ENCODE assay signal across 6 cellular contexts in the genomic region with DNA sequence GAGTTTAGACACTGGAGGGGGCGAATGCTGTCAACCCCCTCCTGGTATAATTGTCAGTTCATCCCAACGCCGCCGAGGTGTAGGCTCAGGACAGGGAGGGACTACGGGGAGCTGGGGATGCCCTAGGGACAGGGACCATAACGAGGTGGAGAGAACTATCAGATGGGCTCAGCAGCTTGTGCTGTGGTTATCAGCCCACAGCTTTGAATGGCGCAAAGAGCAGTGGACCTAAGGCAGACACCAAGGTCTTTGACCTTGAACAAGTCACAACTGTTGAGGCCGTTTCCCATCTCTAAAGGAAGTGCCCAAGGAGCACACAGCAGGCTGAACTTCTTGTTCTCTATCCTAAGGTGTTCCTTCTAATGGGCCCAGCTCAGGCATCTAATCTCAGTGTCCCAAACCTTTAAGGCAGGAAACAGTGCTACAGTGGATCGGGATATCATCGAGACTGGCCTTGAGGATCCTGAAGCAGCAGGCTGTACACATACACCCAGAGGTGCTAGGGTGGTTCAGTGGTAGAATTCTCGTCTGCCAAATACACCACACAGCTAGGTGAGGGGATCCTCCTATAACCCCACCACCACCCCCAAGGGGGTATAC. TPM values are rescaled to one million over a fixed set of nuclear protein-coding genes. Genes with fewer than 3 reads are reported as not detected.
A peak's percentile ranks its signal among the peaks of the same experiment; 100 is the strongest.
DNase-seq lines count a peak whose midpoint lies in the region; ATAC-seq and TF ChIP-seq lines count a peak whose summit lies in the region.

No MANE protein-coding gene starts in this region.

- no peak for ATAC-seq in activated CD4-positive, CD25-positive, alpha-beta regulatory T cell treated with anti-CD3 and anti-CD28 coated beads, Interleukin-2, amount 50 U/mL, for 24 hours

- CTCF ChIA-PET in A673 (lab: Charles Lee): interaction anchor here (1.0 to 1.8 kb wide), 6 partner anchors 9 to 197 kb away, joined by 4 to 13 read pairs (median 6); a partner anchor contains a TSS

- peak overlapping the region; percentile 41 to 98 (median 90) for H3K9ac ChIP-seq in subcutaneous abdominal adipose tissue (ENCODE audit: low read length in 5 of 5)

- POLR2A ChIA-PET in A673 (lab: Charles Lee; ENCODE audit: low non-redundant PET): interaction anchor here (0.5 to 2.0 kb wide), 7 partner anchors 9 to 289 kb away, joined by 3 to 14 read pairs (median 7); a partner anchor contains a TSS

- H3K36me3 ChIP-seq in A673 (ENCODE audit: insufficient read depth, low read length, poor library complexity, severe bottlenecking): peaks cover 62% of the 10 kb centered on the region
- peaks cover 10 to 55% (median 49%) of the 10 kb centered on the region in 5 donors for H3K36me3 ChIP-seq in subcutaneous abdominal adipose tissue (ENCODE audit: control insufficient read depth in 5 of 5, insufficient read depth in 5 of 5, low read length in 5 of 5)

- H3K27me3 ChIP-seq in A673 (replicated peaks; ENCODE audit: insufficient read depth, low read depth, low read length, poor library complexity): no peaks in the 10 kb centered on the region
- no peaks in the 10 kb centered on the region for H3K27me3 ChIP-seq in subcutaneous abdominal adipose tissue (ENCODE audit: control insufficient read depth in 5 of 5, insufficient read depth in 4 of 5, low read length in 5 of 5)

- intact Hi-C loops in A673 (cut with micrococcal nuclease; ENCODE audit: unreplicated experiment): loop anchor here (5.0 to 10.0 kb wide), 2 partner anchors 115 to 262 kb away; a partner anchor contains a TSS

- peak overlapping the region; percentile 79 for H3K27ac ChIP-seq in A673 (ENCODE audit: low read depth, low read length, poor library complexity, severe bottlenecking)
- H3K27ac ChIP-seq in subcutaneous abdominal adipose tissue (ENCODE audit: low read depth, low read length): peak overlapping the region; percentile 96

- H3K4me3 ChIP-seq in A673 (ENCODE audit: low read depth, low read length, poor library complexity, severe bottlenecking) (peak overlapping the region; percentile 67), NB4 (ENCODE audit: low read depth, low read length) (peak overlapping the region; percentile 61), fibroblast of the aortic adventitia (ENCODE audit: low read depth, low read length) (peak overlapping the region; percentile 67), subcutaneous abdominal adipose tissue (ENCODE audit: low read depth in 1 of 5, low read length in 5 of 5) (peak overlapping the region; percentile 53 to 93 (median 86))

- H3K4me1 ChIP-seq in A673 (ENCODE audit: insufficient read depth, low read length, poor library complexity, severe bottlenecking): peaks cover 17% of the 10 kb centered on the region
- peaks cover 2 to 39% (median 31%) of the 10 kb centered on the region in 5 donors for H3K4me1 ChIP-seq in subcutaneous abdominal adipose tissue (ENCODE audit: control insufficient read depth in 5 of 5, insufficient read depth in 5 of 5, low read length in 5 of 5)

- DNase-seq in A673 (ENCODE audit: low spot score): no peak
- no peak for DNase-seq in NB4 (ENCODE audit: low read depth)
- DNase-seq in fibroblast of the aortic adventitia (ENCODE audit: low read depth): no peak
- DNase-seq in retina: no peak

- TF ChIP-seq CTCF in A673 (conservative IDR thresholded peaks at IDR 0.05; ENCODE audit: low read depth, low read length) (no peak), NB4 (IDR thresholded peaks at IDR 0.05; ENCODE audit: low read depth, low read length) (no peak), fibroblast of the aortic adventitia (IDR thresholded peaks at IDR 0.05; ENCODE audit: insufficient read depth, low read length) (no peak)

- H3K9me3 ChIP-seq in A673 (ENCODE audit: low read depth, low read length, poor library complexity, severe bottlenecking): no peaks in the 10 kb centered on the region
- H3K9me3 ChIP-seq in subcutaneous abdominal adipose tissue (ENCODE audit: control insufficient read depth in 5 of 5, low read length in 5 of 5): no peaks in the 10 kb centered on the region

- TF ChIP-seq POLR2A in NB4 (IDR thresholded peaks at IDR 0.05; ENCODE audit: extremely low read depth, insufficient read length): no peak

- BruUV-seq in A673 (replicated peaks; lab: Mats Ljungman, UMichigan): no TSS peak

RNA-seq across cellular contexts. Expression of a gene that starts 1.0 kb away (rescaled TPM):
- total RNA-seq in A673 (2021) (27.3 and 27.6 TPM in 2 replicates), fibroblast of the aortic adventitia (ENCODE audit: low replicate concordance) (4.5 and 9.4 TPM in 2 replicates)

RNA-seq across cellular contexts. Expression of a gene that starts 9.3 kb away (rescaled TPM):
- total RNA-seq in A673 (2021) (241 and 243 TPM in 2 replicates), fibroblast of the aortic adventitia (ENCODE audit: low replicate concordance) (46.2 and 110 TPM in 2 replicates)

RNA-seq across cellular contexts. Expression of a gene that starts 18.6 kb away (rescaled TPM):
- total RNA-seq in A673 (2021) (1,804 and 1,817 TPM in 2 replicates), fibroblast of the aortic adventitia (ENCODE audit: low replicate concordance) (1,443 and 1,493 TPM in 2 replicates)

RNA-seq across cellular contexts. Expression of a gene that starts 20.3 kb away (rescaled TPM):
- total RNA-seq in A673 (2021) (21.3 and 30.4 TPM in 2 replicates), fibroblast of the aortic adventitia (ENCODE audit: low replicate concordance) (22.3 and 61.7 TPM in 2 replicates)

RNA-seq across cellular contexts. Expression of a gene that starts 20.7 kb away (rescaled TPM):
- total RNA-seq in A673 (2021): 1.1 and 1.3 TPM in 2 replicates
- total RNA-seq in fibroblast of the aortic adventitia (ENCODE audit: low replicate concordance): 4.6 and 26.4 TPM in 2 replicates
